In genomic region chr1:112737573-112737972, GRCh38 we compare ENCODE assay signal across 18 cellular contexts. TPM values are rescaled to one million over a fixed set of nuclear protein-coding genes. Genes with fewer than 3 reads are reported as not detected.
A peak's percentile ranks its signal among the peaks of the same experiment; 100 is the strongest.
DNase-seq lines count a peak whose midpoint lies in the region; ATAC-seq, FAIRE-seq and TF ChIP-seq lines count a peak whose summit lies in the region.
"Had no signal": no experiment of that assay in that cellular context is flagged by ENCODE, and none has a peak within 500 bp of the region (broad histone marks: within the 10 kb centered on the region; RNA-seq: fewer than 3 reads in every experiment).

No MANE protein-coding gene starts in this region.

- no peaks in the 10 kb centered on the region for H4K20me1 ChIP-seq in keratinocyte (ENCODE audit: control insufficient read depth, extremely low read depth, insufficient read depth, low read length)

- H3K27me3 ChIP-seq in breast epithelium (peaks cover 0 to 3% of the 10 kb centered on the region in 2 donors), keratinocyte (ENCODE audit: control insufficient read depth, extremely low read depth, insufficient read depth, low read length) (no peaks in the 10 kb centered on the region)

- H3K4me3 Mint-ChIP-seq in activated T-helper 17 cell treated with anti-CD3 and anti-CD28 coated beads, Interleukin-2, amount 50 U/mL, for 72 hours = no peak overlapping the region
- H3K4me3 Mint-ChIP-seq: CD4-positive, alpha-beta T cell had no signal

- H3K27ac Mint-ChIP-seq in activated T-helper 17 cell treated with anti-CD3 and anti-CD28 coated beads, Interleukin-2, amount 50 U/mL, for 72 hours = peak overlapping the region; percentile 7
- H3K27ac Mint-ChIP-seq: CD4-positive, alpha-beta T cell had no signal

- intact Hi-C loops in breast epithelium (cut with DNase I; ENCODE audit: low total_unique reads) = no loop called here

- H3K4me3 ChIP-seq in breast epithelium = no peak overlapping the region
- H3K4me3 ChIP-seq in keratinocyte (ENCODE audit: control insufficient read depth in 2 of 3, extremely low read depth in 1 of 3, insufficient read depth in 2 of 3, low read depth in 1 of 3, low read length in 3 of 3) = no peak overlapping the region
- H3K4me3 ChIP-seq: SK-N-MC had no signal

- TF ChIP-seq CTCF in breast epithelium (IDR thresholded peaks at IDR 0.05) (no peak), keratinocyte (optimal IDR thresholded peaks at IDR 0.05 in 1 of 3, IDR thresholded peaks at IDR 0.05 in 1 of 3, conservative IDR thresholded peaks at IDR 0.05 in 1 of 3; ENCODE audit: extremely low read depth in 1 of 3, insufficient read depth in 2 of 3, low read length in 3 of 3) (peak in 2 of 3 experiments; percentile 3 to 38)

- peak; percentile 27 to 54 for DNase-seq in T47D (ENCODE audit: low read depth in 1 of 2, low spot score in 1 of 2)
- DNase-seq in breast epithelium (ENCODE audit: low spot score in 2 of 2) = no peak
- peak; percentile 7 for DNase-seq in NCI-H526 treated with DMSO at 0.1 percent for 48 hours (lab: John Stamatoyannopoulos, UW)
- no peak for DNase-seq in keratinocyte (ENCODE audit: low read depth, low spot score)
- no peak for DNase-seq in stimulated activated CD4-positive, alpha-beta T cell treated with anti-CD3 and anti-CD28 coated beads, Interleukin-4, amount 100 ng/mL, for 1 hour
- DNase-seq in COLO829 (ENCODE audit: low spot score) = no peak
- DNase-seq in substantia nigra (lab: John Stamatoyannopoulos, UW) = no peak
- DNase-seq: CD4-positive, alpha-beta T cell; DMS153; GDM1; NCI-H1436; NCI-H446; NCI-H69; NK-92 treated with Interleukin-12 subunit alpha and Interleukin-12 subunit beta, amount 100 ng/mL, for 24 hours; SHP77 had no signal

- H3K4me1 Mint-ChIP-seq in activated T-helper 17 cell treated with anti-CD3 and anti-CD28 coated beads, Interleukin-2, amount 50 U/mL, for 72 hours = no peaks in the 10 kb centered on the region

- H3K36me3 ChIP-seq in breast epithelium (no peaks in the 10 kb centered on the region), keratinocyte (ENCODE audit: control insufficient read depth in 2 of 2, extremely low read depth in 1 of 2, insufficient read depth in 2 of 2, low read length in 2 of 2) (no peaks in the 10 kb centered on the region)

- H3K9me3 ChIP-seq in breast epithelium = no peaks in the 10 kb centered on the region
- no peaks in the 10 kb centered on the region for H3K9me3 ChIP-seq in keratinocyte (ENCODE audit: control insufficient read depth, low read depth, low read length)

- H3K79me2 ChIP-seq in keratinocyte (ENCODE audit: control insufficient read depth, insufficient read depth, low read length) = no peaks in the 10 kb centered on the region

- H3K36me3 Mint-ChIP-seq in activated T-helper 17 cell treated with anti-CD3 and anti-CD28 coated beads, Interleukin-2, amount 50 U/mL, for 72 hours (ENCODE audit: low read depth) = no peaks in the 10 kb centered on the region

- H3K27ac ChIP-seq in breast epithelium = no peak overlapping the region
- no peak overlapping the region for H3K27ac ChIP-seq in keratinocyte (ENCODE audit: control insufficient read depth, insufficient read depth, low read length)
- no peak overlapping the region for H3K27ac ChIP-seq in substantia nigra (ENCODE audit: low read depth, low read length, poor library complexity, severe bottlenecking)
- H3K27ac ChIP-seq: SK-N-MC had no signal

- H3K9ac ChIP-seq in keratinocyte (ENCODE audit: control insufficient read depth, extremely low read depth, insufficient read depth, low read length) = no peak overlapping the region

- H3K4me2 ChIP-seq in keratinocyte (ENCODE audit: control insufficient read depth, extremely low read depth, insufficient read depth, low read depth, low read length) = no peak overlapping the region

- TF ChIP-seq POLR2A in breast epithelium (IDR thresholded peaks at IDR 0.05) = no peak

- no peaks in the 10 kb centered on the region for H3K9me3 Mint-ChIP-seq in activated T-helper 17 cell treated with anti-CD3 and anti-CD28 coated beads, Interleukin-2, amount 50 U/mL, for 72 hours
- H3K9me3 Mint-ChIP-seq: CD4-positive, alpha-beta T cell had no signal

- in situ Hi-C loops in T47D (cut with HindIII; ENCODE audit: low pct_unique_long_range_greater_than_20kb, low sequenced_read_pairs) = no loop called here

- ATAC-seq in activated T-helper 17 cell treated with anti-CD3 and anti-CD28 coated beads, Interleukin-2, amount 50 U/mL, for 72 hours (replicated peaks) = peak; percentile 8

- H3K9me1 ChIP-seq in keratinocyte (ENCODE audit: control insufficient read depth, extremely low read depth, insufficient read depth, low read length) = no peaks in the 10 kb centered on the region

- FAIRE-seq in keratinocyte (lab: Jason Lieb, UNC) = peak; percentile 41
- FAIRE-seq: A204.1 had no signal

- dilution Hi-C loops in keratinocyte (cut with MboI; ENCODE audit: extremely low pct_ligation_motif_present, low sequenced_read_pairs) = no loop called here

- H3K4me1 ChIP-seq in breast epithelium = no peaks in the 10 kb centered on the region
- peaks cover 15% of the 10 kb centered on the region for H3K4me1 ChIP-seq in keratinocyte (ENCODE audit: control insufficient read depth, extremely low read depth, insufficient read depth, low read length)

- H3K27me3 Mint-ChIP-seq in activated T-helper 17 cell treated with anti-CD3 and anti-CD28 coated beads, Interleukin-2, amount 50 U/mL, for 72 hours = peaks cover 38% of the 10 kb centered on the region

- H2AFZ ChIP-seq in keratinocyte (ENCODE audit: control insufficient read depth, low read length) = no peak overlapping the region

RNA-seq across cellular contexts. Expression of gene PPM1J, which starts 22.4 kb away (rescaled TPM):
- 1 to 10 TPM in 2 of 3 donors, under 1 TPM in 1; 0.32 to 5.3 (median 4.9) TPM for total RNA-seq in breast epithelium
- total RNA-seq in activated T-helper 17 cell treated with anti-CD3 and anti-CD28 coated beads, Interleukin-2, amount 50 U/mL, for 72 hours = under 1 TPM; 0.30 to 0.69 TPM
- polyA plus RNA-seq in keratinocyte = 7.7 to 14.2 TPM (median 7.7 TPM) in 3 replicates
- 1.3 TPM for polyA plus RNA-seq in keratinocyte (2011; ENCODE audit: low read depth)
- 5.5 and 8.3 TPM in 2 replicates for polyA plus RNA-seq in keratinocyte (2011; cell fraction: cytosol; rRNA removed)
- polyA plus RNA-seq in keratinocyte (2011; cell fraction: nucleus; rRNA removed) = 32.6 and 41.3 TPM in 2 replicates
- 7.1 and 7.8 TPM in 2 replicates for polyA plus RNA-seq in keratinocyte (2012; ENCODE audit: low replicate concordance)
- 4.0 to 7.7 TPM (median 6.9 TPM) in 3 replicates for polyA minus RNA-seq in keratinocyte
- 6.9 TPM for polyA minus RNA-seq in keratinocyte (2011; cell fraction: cytosol; rRNA and poly(A)+ RNA removed)
- 3.6 and 3.9 TPM in 2 replicates for polyA minus RNA-seq in keratinocyte (2011; cell fraction: nucleus; rRNA and poly(A)+ RNA removed)

RNA-seq across cellular contexts. Expression of gene RHOC, which starts 30.6 kb away (rescaled TPM):
- total RNA-seq in breast epithelium = 100 to 1,000 TPM; 150 to 302 (median 235) TPM
- 10 to 100 TPM; 39.5 to 59.4 TPM for total RNA-seq in activated T-helper 17 cell treated with anti-CD3 and anti-CD28 coated beads, Interleukin-2, amount 50 U/mL, for 72 hours
- 639 to 942 TPM (median 813 TPM) in 3 replicates for polyA plus RNA-seq in keratinocyte
- 318 TPM for polyA plus RNA-seq in keratinocyte (2011; ENCODE audit: low read depth)
- polyA plus RNA-seq in keratinocyte (2011; cell fraction: cytosol; rRNA removed) = 729 and 994 TPM in 2 replicates
- 447 and 491 TPM in 2 replicates for polyA plus RNA-seq in keratinocyte (2011; cell fraction: nucleus; rRNA removed)
- 415 and 728 TPM in 2 replicates for polyA plus RNA-seq in keratinocyte (2012; ENCODE audit: low replicate concordance)
- 503 to 721 TPM (median 560 TPM) in 3 replicates for polyA minus RNA-seq in keratinocyte
- polyA minus RNA-seq in keratinocyte (2011; cell fraction: cytosol; rRNA and poly(A)+ RNA removed) = 621 TPM
- polyA minus RNA-seq in keratinocyte (2011; cell fraction: nucleus; rRNA and poly(A)+ RNA removed) = 137 and 149 TPM in 2 replicates

Comparison
In these comparisons a context has a peak if more than half of its experiments do, and no peak if none do; other contexts are left out.
1. DNase-seq: peak in T47D (2 of 2) and NCI-H526 treated with DMSO at 0.1 percent for 48 hours (single experiment); none in breast epithelium (0 of 2), keratinocyte (single experiment), stimulated activated CD4-positive, alpha-beta T cell treated with anti-CD3 and anti-CD28 coated beads, Interleukin-4, amount 100 ng/mL, for 1 hour (single experiment), COLO829 (single experiment) and substantia nigra (0 of 49).
2. CTCF ChIP-seq: peak in keratinocyte (2 of 3); none in breast epithelium (0 of 3).